In genomic region chr1:72186733-72187307, GRCh38 we compare ENCODE assay signal across 9 cellular contexts.
A peak's percentile ranks its signal among the peaks of the same experiment; 100 is the strongest.
DNase-seq lines count a peak whose midpoint lies in the region; ATAC-seq and TF ChIP-seq lines count a peak whose summit lies in the region.
"Had no signal": no experiment of that assay in that cellular context is flagged by ENCODE, and none has a peak within 500 bp of the region (broad histone marks: within the 10 kb centered on the region; RNA-seq: fewer than 3 reads in every experiment).

No MANE protein-coding gene starts in this region.

- no peak overlapping the region for H3K4me2 ChIP-seq in DOHH2 (ENCODE audit: low read length)

- H3K27me3 ChIP-seq in DOHH2 (ENCODE audit: control insufficient read depth, low read length) = no peaks in the 10 kb centered on the region

- TF ChIP-seq CTCF in DOHH2 (IDR thresholded peaks at IDR 0.05; ENCODE audit: low read depth, low read length, poor library complexity, severe bottlenecking) (peak; percentile 23), chondrocyte (IDR thresholded peaks at IDR 0.05) (peak; percentile 86), nephron (IDR thresholded peaks at IDR 0.05; ENCODE audit: unreplicated experiment in 3 of 3) (peak; percentile 43 to 51 (median 43)), omental fat pad (IDR thresholded peaks at IDR 0.05) (no peak)

- no peaks in the 10 kb centered on the region for H3K36me3 ChIP-seq in DOHH2 (ENCODE audit: control insufficient read depth, low read length)

- H3K9me3 Mint-ChIP-seq in chondrocyte (ENCODE audit: low read depth) = no peaks in the 10 kb centered on the region
- H3K9me3 Mint-ChIP-seq in nephron = no peaks in the 10 kb centered on the region

- no peak overlapping the region for H3K27ac ChIP-seq in DOHH2 (ENCODE audit: low read depth, low read length)

- H3K4me3 Mint-ChIP-seq in chondrocyte (ENCODE audit: unreplicated experiment) (no peak overlapping the region), nephron (no peak overlapping the region)
- H3K4me3 Mint-ChIP-seq: central memory CD8-positive, alpha-beta T cell had no signal

- H3K36me3 Mint-ChIP-seq in chondrocyte (ENCODE audit: low read depth) (no peaks in the 10 kb centered on the region), nephron (ENCODE audit: low read depth) (no peaks in the 10 kb centered on the region)

- H3F3A ChIP-seq in DOHH2 (ENCODE audit: control insufficient read depth, insufficient read depth) = no peaks in the 10 kb centered on the region

- ATAC-seq in HG03342 (IDR thresholded peaks at IDR 0.05; ENCODE audit: unreplicated experiment) (no peak), omental fat pad (ENCODE audit: low FRiP score) (no peak)

- H3K4me1 ChIP-seq in DOHH2 (ENCODE audit: control insufficient read depth, low read length) = no peaks in the 10 kb centered on the region

- H3K27ac Mint-ChIP-seq in chondrocyte (ENCODE audit: unreplicated experiment) (no peak overlapping the region), nephron (no peak overlapping the region)

- H3K4me1 Mint-ChIP-seq in chondrocyte (ENCODE audit: low read depth) (peaks cover 12% of the 10 kb centered on the region), nephron (peaks cover 9% of the 10 kb centered on the region)
- H3K4me1 Mint-ChIP-seq: central memory CD8-positive, alpha-beta T cell had no signal

- no peaks in the 10 kb centered on the region for H3K9me3 ChIP-seq in DOHH2 (ENCODE audit: control insufficient read depth, insufficient read depth, low read length)

- DNase-seq in NAMALWA (ENCODE audit: low spot score) (peak; percentile 8), chondrocyte (ENCODE audit: low spot score) (no peak), omental fat pad (ENCODE audit: low spot score) (no peak), mucosa of gallbladder (ENCODE audit: low spot score) (no peak), posterior cingulate gyrus (no peak)

- H3K9me2 ChIP-seq in DOHH2 (replicated peaks; ENCODE audit: control insufficient read depth, low read length) = no peaks in the 10 kb centered on the region

- no peak overlapping the region for H3K4me3 ChIP-seq in DOHH2 (ENCODE audit: low read length)

- no peaks in the 10 kb centered on the region for H3K27me3 Mint-ChIP-seq in chondrocyte (ENCODE audit: low read depth)
- no peaks in the 10 kb centered on the region for H3K27me3 Mint-ChIP-seq in nephron (ENCODE audit: low read depth)
- H3K27me3 Mint-ChIP-seq: central memory CD8-positive, alpha-beta T cell had no signal

- H4K20me1 ChIP-seq in DOHH2 (ENCODE audit: control insufficient read depth, insufficient read depth, low read depth, low read length) = no peaks in the 10 kb centered on the region; the same call in 1 of the 2 replicates

- H3K79me2 ChIP-seq in DOHH2 (ENCODE audit: control insufficient read depth, low read length) = no peaks in the 10 kb centered on the region

- intact Hi-C loops in posterior cingulate gyrus (cut with DNase I) = loop anchor here (2.0 kb wide), 1 partner anchor 96 kb away; the partner anchor contains the start of gene NEGR1

Comparison
In these comparisons a context has a peak if more than half of its experiments do, and no peak if none do; other contexts are left out.
1. CTCF ChIP-seq: peak in DOHH2 (single experiment), chondrocyte (single experiment) and nephron (3 of 3); none in omental fat pad (0 of 3).